Comparison of ENCODE assay signal across 11 cellular contexts in the genomic region with DNA sequence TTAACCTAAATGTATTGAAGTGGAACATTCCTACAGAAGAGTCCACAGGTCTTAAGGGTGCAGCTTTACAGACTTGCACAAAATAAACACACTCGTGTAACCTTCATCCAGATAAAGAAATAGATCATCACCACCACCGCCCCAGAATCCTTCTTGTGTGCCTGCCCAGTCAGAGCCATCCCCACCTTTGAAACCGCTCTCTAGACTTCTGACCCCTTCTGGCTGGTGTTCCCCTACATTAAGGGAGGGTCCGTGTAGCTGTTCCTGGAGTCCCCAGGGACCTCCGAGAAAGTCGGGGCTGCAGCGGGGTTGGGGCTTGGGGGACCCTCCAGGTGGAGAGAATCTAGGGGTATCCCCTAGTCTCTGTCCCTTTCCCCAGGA. TPM values are rescaled to one million over a fixed set of nuclear protein-coding genes. Genes with fewer than 3 reads are reported as not detected.
A peak's percentile ranks its signal among the peaks of the same experiment; 100 is the strongest.
DNase-seq lines count a peak whose midpoint lies in the region; ATAC-seq and TF ChIP-seq lines count a peak whose summit lies in the region.
"Had no signal": no experiment of that assay in that cellular context is flagged by ENCODE, and none has a peak within 500 bp of the region (broad histone marks: within the 10 kb centered on the region; RNA-seq: fewer than 3 reads in every experiment).

No MANE protein-coding gene starts in this region.

- H3K4me3 ChIP-seq in cardiac muscle cell = peak overlapping the region; percentile 20
- peak overlapping the region in 1 of 2 experiments; percentile 66 for H3K4me3 ChIP-seq in mesenchymal stem cell (ENCODE audit: insufficient read depth in 1 of 2, low read depth in 1 of 2, low read length in 2 of 2)

- no peak overlapping the region for H3K27ac ChIP-seq in cardiac muscle cell
- no peak overlapping the region for H3K27ac ChIP-seq in mesenchymal stem cell (ENCODE audit: low read length, poor library complexity, severe bottlenecking)

- H3K36me3 Mint-ChIP-seq in T-cell (no peaks in the 10 kb centered on the region), type B pancreatic cell (peaks cover 4% of the 10 kb centered on the region)

- DNase-seq in cardiac muscle cell (ENCODE audit: low read depth in 1 of 2, low spot score in 1 of 2) (no peak), left ventricle myocardium superior (no peak), T-cell (peak in 1 of 34 experiments; percentile 9), mesenchymal stem cell (no peak), type B pancreatic cell (ENCODE audit: extremely low spot score, unreplicated experiment) (no peak), kidney tubule cell (ENCODE audit: low spot score) (no peak)
- no peak for DNase-seq in stimulated activated CD4-positive, alpha-beta T cell treated with anti-CD3 and anti-CD28 coated beads, Interleukin-4, amount 100 ng/mL, for 4 hours
- DNase-seq: dermis blood vessel endothelial cell, NCI-H2029 had no signal

- intact Hi-C loops in left ventricle myocardium superior (cut with micrococcal nuclease) = no loop called here

- no peak overlapping the region for H4K91ac ChIP-seq in mesenchymal stem cell (ENCODE audit: low read length)

- H2BK12ac ChIP-seq in mesenchymal stem cell (ENCODE audit: low read length in 2 of 2) = no peak overlapping the region

- no peaks in the 10 kb centered on the region for H3K9me3 Mint-ChIP-seq in T-cell
- peaks cover 4% of the 10 kb centered on the region for H3K9me3 Mint-ChIP-seq in type B pancreatic cell

- H3K27ac Mint-ChIP-seq in T-cell = no peak overlapping the region
- peak overlapping the region; percentile 26 for H3K27ac Mint-ChIP-seq in type B pancreatic cell

- H3K14ac ChIP-seq in mesenchymal stem cell (ENCODE audit: low read length in 2 of 2) = no peak overlapping the region

- H3K4me1 ChIP-seq in cardiac muscle cell (ENCODE audit: low read depth) (peaks cover 4% of the 10 kb centered on the region), mesenchymal stem cell (ENCODE audit: control insufficient read depth, insufficient read depth, low read depth, low read length) (peaks cover 10% of the 10 kb centered on the region)

- H2BK120ac ChIP-seq in mesenchymal stem cell (ENCODE audit: low read depth, low read length) = no peak overlapping the region

- H2AK5ac ChIP-seq in mesenchymal stem cell (ENCODE audit: low read length, severe bottlenecking) = no peak overlapping the region

- H3K27me3 ChIP-seq in cardiac muscle cell = peaks cover 71% of the 10 kb centered on the region
- H3K27me3 ChIP-seq in mesenchymal stem cell (ENCODE audit: control insufficient read depth in 1 of 2, insufficient read depth in 1 of 2, low read length in 2 of 2) = peaks cover 66 to 99% of the 10 kb centered on the region in 2 experiments

- H3K4me2 ChIP-seq in mesenchymal stem cell (ENCODE audit: low read length, poor library complexity, severe bottlenecking) = peak overlapping the region; percentile 52

- ATAC-seq in left ventricle myocardium superior (no peak), T-cell (replicated peaks in 1 of 4) (no peak), HG03439 (IDR thresholded peaks at IDR 0.05; ENCODE audit: unreplicated experiment) (no peak)
- ATAC-seq: activated CD4-positive, CD25-positive, alpha-beta regulatory T cell treated with anti-CD3 and anti-CD28 coated beads, Interleukin-2, amount 50 U/mL, for 24 hours had no signal

- peaks cover 33 to 50% (median 35%) of the 10 kb centered on the region in 3 donors for H3K4me1 Mint-ChIP-seq in T-cell
- peaks cover 36% of the 10 kb centered on the region for H3K4me1 Mint-ChIP-seq in type B pancreatic cell (ENCODE audit: unreplicated experiment)

- WGBS in mesenchymal stem cell = 14% methylated on average over 7 of the region's 7 CpGs

- H2BK15ac ChIP-seq in mesenchymal stem cell (ENCODE audit: low read depth, poor library complexity, severe bottlenecking) = no peak overlapping the region

- H3K18ac ChIP-seq in mesenchymal stem cell (ENCODE audit: low read depth in 1 of 2, low read length in 2 of 2) = no peak overlapping the region

- CTCF ChIA-PET in T-cell (lab: Charles Lee) = no interaction called here

- no peak overlapping the region for H3K9ac ChIP-seq in mesenchymal stem cell (ENCODE audit: low read length)

- H3K79me1 ChIP-seq in mesenchymal stem cell (replicated peaks; ENCODE audit: low read length, poor library complexity, severe bottlenecking) = no peaks in the 10 kb centered on the region

- H3K4ac ChIP-seq in mesenchymal stem cell (ENCODE audit: low read depth in 1 of 2, low read length in 2 of 2) = no peak overlapping the region

- no peak overlapping the region for H2AFZ ChIP-seq in mesenchymal stem cell (ENCODE audit: low read depth, low read length)

- POLR2A ChIA-PET in T-cell (lab: Charles Lee) = no interaction called here

- peaks cover 70 to 86% of the 10 kb centered on the region in 2 donors for H3K27me3 Mint-ChIP-seq in T-cell
- peaks cover 91% of the 10 kb centered on the region for H3K27me3 Mint-ChIP-seq in type B pancreatic cell

- TF ChIP-seq CTCF in cardiac muscle cell (IDR thresholded peaks at IDR 0.05; ENCODE audit: low read depth, low read length) = no peak
- TF ChIP-seq CTCF in type B pancreatic cell (conservative IDR thresholded peaks at IDR 0.05) = no peak

- H3K9me3 ChIP-seq in cardiac muscle cell (ENCODE audit: low read depth) (no peaks in the 10 kb centered on the region), mesenchymal stem cell (ENCODE audit: control insufficient read depth, low read length) (peaks cover 2% of the 10 kb centered on the region)

- peak overlapping the region in 1 of 2 experiments; percentile 54 for H3K23ac ChIP-seq in mesenchymal stem cell (ENCODE audit: low read length in 2 of 2)

- no peaks in the 10 kb centered on the region for H3K36me3 ChIP-seq in cardiac muscle cell
- H3K36me3 ChIP-seq in mesenchymal stem cell (ENCODE audit: control insufficient read depth in 1 of 2, insufficient read depth in 2 of 2, low read depth in 1 of 2, low read length in 2 of 2) = no peaks in the 10 kb centered on the region

- H3K4me3 Mint-ChIP-seq in T-cell (peak overlapping the region in 2 of 3 donors; percentile 51 to 68), type B pancreatic cell (peak overlapping the region; percentile 79)

- no peak overlapping the region for H2BK5ac ChIP-seq in mesenchymal stem cell (ENCODE audit: low read depth, low read length, poor library complexity, severe bottlenecking)

- H4K8ac ChIP-seq in mesenchymal stem cell (ENCODE audit: low read length) = no peak overlapping the region

RNA-seq across cellular contexts. Expression of a gene that starts 9.4 kb away (rescaled TPM):
- 1.6 and 1.9 TPM in 2 replicates for total RNA-seq in cardiac muscle cell
- polyA plus RNA-seq in cardiac muscle cell = 0.54 and 2.6 TPM in 2 replicates
- total RNA-seq in left ventricle myocardium superior = not detected
- not detected for total RNA-seq in T-cell
- polyA plus RNA-seq in mesenchymal stem cell (2013, experiment 1 of 2) = not detected
- polyA plus RNA-seq in mesenchymal stem cell (2013, experiment 2 of 2) = not detected
- 0.45 and 1.8 TPM in 2 replicates for total RNA-seq in type B pancreatic cell (ENCODE audit: low replicate concordance)
- total RNA-seq: dermis blood vessel endothelial cell had no signal
